ENCODE assay signal across 26 cellular contexts in the genomic region with DNA sequence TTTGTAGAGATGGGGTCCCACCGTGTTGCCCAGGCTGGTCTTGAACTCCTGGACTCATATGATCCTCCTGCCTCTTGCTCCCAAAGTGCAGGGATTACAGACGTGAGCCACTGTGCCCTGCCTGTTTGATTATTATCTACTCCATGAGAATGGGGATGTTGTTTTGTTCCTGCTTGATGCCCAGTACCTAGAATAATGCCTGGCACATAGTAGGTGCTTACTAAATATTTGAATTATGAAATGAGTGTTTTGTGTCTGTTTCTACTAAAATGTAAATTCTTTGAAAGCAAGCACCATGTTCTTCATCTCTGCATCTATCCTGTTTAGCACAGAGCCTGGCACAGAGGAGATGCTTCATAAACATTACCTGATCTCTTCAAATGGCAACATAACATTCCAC. TPM values are rescaled to one million over a fixed set of nuclear protein-coding genes. Genes with fewer than 3 reads are reported as not detected.
A peak's percentile ranks its signal among the peaks of the same experiment; 100 is the strongest.
DNase-seq lines count a peak whose midpoint lies in the region; ATAC-seq, FAIRE-seq and TF ChIP-seq lines count a peak whose summit lies in the region.
"Had no signal": no experiment of that assay in that cellular context is flagged by ENCODE, and none has a peak within 500 bp of the region (broad histone marks: within the 10 kb centered on the region; RNA-seq: fewer than 3 reads in every experiment).

No MANE protein-coding gene starts in this region.

- no peak for TF ChIP-seq EP300 in K562 (IDR thresholded peaks at IDR 0.05; ENCODE audit: low read length)

- 0% methylated on average over 2 of the region's 2 CpGs for WGBS in K562 (ENCODE audit: insufficient coverage, low coverage, missing lambda C conversion rate)

- peaks cover 0 to 6% of the 10 kb centered on the region in 2 experiments; a peak in 1 of 5 replicates for H3K4me1 ChIP-seq in K562 (replicated peaks in 1 of 2; ENCODE audit: control insufficient read depth in 2 of 2, insufficient read depth in 2 of 2, low read length in 2 of 2)
- H3K4me1 ChIP-seq: BE2C, BLaER1 had no signal

- no peak overlapping the region for H2AFZ ChIP-seq in K562 (ENCODE audit: low read depth, low read length)

- no TSS peak for BruUV-seq in K562 (replicated peaks; lab: Mats Ljungman, UMichigan)

- TF ChIP-seq RAD21 in K562 (CRISPR knock-in tag; conservative IDR thresholded peaks at IDR 0.05 in 1 of 2, IDR thresholded peaks at IDR 0.05 in 1 of 2): no peak

- H3K4me2 ChIP-seq in K562 (ENCODE audit: insufficient read depth, low read length): no peak overlapping the region
- H3K4me2 ChIP-seq: BLaER1 had no signal

- TF ChIP-seq POLR2A in K562 (conservative IDR thresholded peaks at IDR 0.05): no peak

- H3K79me2 ChIP-seq in K562 (ENCODE audit: control insufficient read depth, insufficient read depth, low read length): no peaks in the 10 kb centered on the region

- peaks cover 8% of the 10 kb centered on the region for H3K4me1 Mint-ChIP-seq in osteocyte (ENCODE audit: unreplicated experiment)
- H3K4me1 Mint-ChIP-seq: CD14-positive monocyte; CD4-positive, alpha-beta memory T cell; CD8-positive, alpha-beta memory T cell had no signal

- no peaks in the 10 kb centered on the region for H4K20me1 ChIP-seq in K562 (replicated peaks; ENCODE audit: control insufficient read depth, insufficient read depth, low read length)
- H4K20me1 ChIP-seq: BLaER1 had no signal

- H3K9ac ChIP-seq in K562 (ENCODE audit: insufficient read depth in 1 of 2, low read depth in 2 of 2, low read length in 2 of 2): no peak overlapping the region
- H3K9ac ChIP-seq: BLaER1 had no signal

- TF ChIP-seq CTCF in K562 (IDR thresholded peaks at IDR 0.05 in 2 of 3, conservative IDR thresholded peaks at IDR 0.05 in 1 of 3; ENCODE audit: insufficient read depth in 2 of 3, low read depth in 1 of 3, low read length in 3 of 3): no peak
- no peak for TF ChIP-seq CTCF in osteocyte (IDR thresholded peaks at IDR 0.05)

- in situ Hi-C loops in K562 (cut with MboI): no loop called here

- peak; percentile 12 for DNase-seq in cardiac septum (ENCODE audit: low spot score)
- no peak for DNase-seq in Right ventricle myocardium inferior (ENCODE audit: missing footprints)
- DNase-seq in K562 (ENCODE audit: extremely low read depth in 1 of 4, low spot score in 3 of 4): no peak
- peak; percentile 40 for DNase-seq in osteocyte (ENCODE audit: extremely low spot score, unreplicated experiment)
- DNase-seq: 8988T; ACHN; BE2C; C1 segment of cervical spinal cord; CD4-positive, alpha-beta memory T cell; CD4-positive, CD25-positive, alpha-beta regulatory T cell; CD8-positive, alpha-beta memory T cell; COR-L47; DMS 273 treated with DMSO at 0.1 percent for 48 hours; DMS153; DMS53; DMS79; DND-41; EL; GDM1 had no signal

- peaks cover 6 to 29% of the 10 kb centered on the region in 2 experiments; a peak in 3 of 5 replicates for H3K27me3 ChIP-seq in K562 (ENCODE audit: control insufficient read depth in 2 of 2, insufficient read depth in 2 of 2, low read length in 2 of 2)
- H3K27me3 ChIP-seq: BE2C, BLaER1 had no signal

- CTCF ChIA-PET in K562 (lab: Yijun Ruan, JAX; ENCODE audit: low intra/inter-chr PET ratio): no interaction called here

- FAIRE-seq in K562 (lab: Jason Lieb, UNC): no peak
- FAIRE-seq: A204.1, GM12878, GM12892, GM18507 had no signal

- no peaks in the 10 kb centered on the region for H3K36me3 Mint-ChIP-seq in osteocyte (ENCODE audit: unreplicated experiment)
- H3K36me3 Mint-ChIP-seq: CD14-positive monocyte; CD4-positive, alpha-beta memory T cell; CD4-positive, CD25-positive, alpha-beta regulatory T cell; CD8-positive, alpha-beta memory T cell had no signal

- no peak overlapping the region for H3K4me3 ChIP-seq in K562
- H3K4me3 ChIP-seq: BLaER1, GM12878 had no signal

- H3K27ac Mint-ChIP-seq in osteocyte (ENCODE audit: unreplicated experiment): no peak overlapping the region
- H3K27ac Mint-ChIP-seq: CD14-positive monocyte; CD4-positive, alpha-beta memory T cell; CD4-positive, CD25-positive, alpha-beta regulatory T cell; CD8-positive, alpha-beta memory T cell had no signal

- ATAC-seq in Right ventricle myocardium inferior: no peak
- no peak for ATAC-seq in K562
- no peak for ATAC-seq in HG03280 (IDR thresholded peaks at IDR 0.05; ENCODE audit: unreplicated experiment)
- ATAC-seq: GM12878 had no signal

- no peaks in the 10 kb centered on the region for H3K9me3 Mint-ChIP-seq in osteocyte (ENCODE audit: unreplicated experiment)

- H3K27ac ChIP-seq in K562 (ENCODE audit: extremely low read depth, low read depth, low read length): no peak overlapping the region
- H3K27ac ChIP-seq: BLaER1 had no signal

- H3K27me3 Mint-ChIP-seq in osteocyte (ENCODE audit: unreplicated experiment): no peaks in the 10 kb centered on the region
- H3K27me3 Mint-ChIP-seq: CD4-positive, alpha-beta memory T cell had no signal

- intact Hi-C loops in cardiac septum (cut with DNase I): no loop called here
- intact Hi-C loops in Right ventricle myocardium inferior (cut with DNase I): no loop called here
- intact Hi-C loops in K562 (cut with micrococcal nuclease): no loop called here

- no peaks in the 10 kb centered on the region for H3K9me1 ChIP-seq in K562 (ENCODE audit: control insufficient read depth, insufficient read depth, low read length)

- no peaks in the 10 kb centered on the region for H3K36me3 ChIP-seq in K562 (ENCODE audit: control insufficient read depth, insufficient read depth, low read length)
- H3K36me3 ChIP-seq: BE2C, BLaER1 had no signal

- POLR2A ChIA-PET in K562 (lab: Yijun Ruan, JAX): interaction anchor here (0.9 kb wide), 1 partner anchor 8 kb away, joined by 3 read pairs; no protein-coding TSS in a partner anchor

- H3K4me3 Mint-ChIP-seq in osteocyte (ENCODE audit: unreplicated experiment): no peak overlapping the region
- H3K4me3 Mint-ChIP-seq: CD14-positive monocyte; CD4-positive, alpha-beta memory T cell; CD4-positive, CD25-positive, alpha-beta regulatory T cell; CD8-positive, alpha-beta memory T cell had no signal

- no peaks in the 10 kb centered on the region for H3K9me3 ChIP-seq in K562 (replicated peaks; ENCODE audit: control insufficient read depth, insufficient read depth, low read depth, low read length)
- H3K9me3 ChIP-seq: BE2C, BLaER1 had no signal

TF ChIP-seq in K562, 482 proteins besides CTCF, POLR2A, EP300 and RAD21:
- TF ChIP-seq ZKSCAN1 (IDR thresholded peaks at IDR 0.05; ENCODE audit: low read depth, low read length) (peak; percentile 71; the same call in 1 of the 2 replicates), CREM (IDR thresholded peaks at IDR 0.05; ENCODE audit: low read depth) (no peak)
- TF ChIP-seq, protein P1, sequence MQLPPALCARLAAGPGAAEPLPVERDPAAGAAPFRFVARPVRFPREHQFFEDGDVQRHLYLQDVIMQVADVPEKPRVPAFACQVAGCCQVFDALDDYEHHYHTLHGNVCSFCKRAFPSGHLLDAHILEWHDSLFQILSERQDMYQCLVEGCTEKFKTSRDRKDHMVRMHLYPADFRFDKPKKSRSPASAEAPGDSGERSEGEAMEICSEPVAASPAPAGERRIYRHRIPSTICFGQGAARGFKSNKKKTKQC (CRISPR knock-in tag; IDR thresholded peaks at IDR 0.05): no peak

RNA-seq across cellular contexts. Expression of a gene that starts 40.9 kb away (rescaled TPM):
- total RNA-seq in cardiac septum (4.3 TPM), Right ventricle myocardium inferior (4.3 TPM), K562 (2014; rRNA removed) (6.9 and 7.8 TPM in 2 replicates), K562 (2014; rRNA removed; fragmentation: Illumina TruSeq; extraction: Trizol) (3.1 and 3.2 TPM in 2 replicates), K562 (2015; rRNA removed; fragmentation: Illumina TruSeq; extraction: Trizol) (5.0 and 5.1 TPM in 2 replicates), K562 (2021) (9.5 and 11.2 TPM in 2 replicates), osteocyte (25.4 and 26.0 TPM in 2 replicates)
- 23.2 and 45.5 TPM in 2 replicates for total RNA-seq in K562 (2011; cell fraction: chromatin; rRNA removed; ENCODE audit: low replicate concordance)
- 23.9 and 27.2 TPM in 2 replicates for total RNA-seq in K562 (2011; cell fraction: nucleolus; rRNA removed)
- total RNA-seq in K562 (2011; cell fraction: nucleoplasm; rRNA removed): 21.1 and 22.8 TPM in 2 replicates
- polyA plus RNA-seq in K562 (2011; rRNA removed) (8.9 and 10.0 TPM in 2 replicates), K562 (2014; fragmentation: Illumina TruSeq; extraction: Trizol) (5.1 and 5.4 TPM in 2 replicates), K562 (2014; fragmentation: Nextera tagmentation; extraction: Ambion mirVana) (1 to 10 TPM in 1 of 2 experiments, under 1 TPM in 1; 0.66 to 1.4 TPM), K562 (2014; rRNA removed) (9.3 and 10.2 TPM in 2 replicates)
- polyA plus RNA-seq in K562 (2011; cell fraction: cytosol; rRNA removed): 9.5 and 9.8 TPM in 2 replicates
- polyA plus RNA-seq in K562 (2011; cell fraction: nucleus; rRNA removed): 42.7 and 51.9 TPM in 2 replicates
- 4.8 and 8.8 TPM in 2 replicates for polyA plus RNA-seq in K562 (2012)
- polyA minus RNA-seq in K562 (2011; rRNA and poly(A)+ RNA removed): 4.7 and 5.2 TPM in 2 replicates
- 4.0 and 4.6 TPM in 2 replicates for polyA minus RNA-seq in K562 (2011; cell fraction: cytosol; rRNA and poly(A)+ RNA removed)
- polyA minus RNA-seq in K562 (2011; cell fraction: nucleus; rRNA and poly(A)+ RNA removed): 9.8 and 14.9 TPM in 2 replicates

Comparison
In these comparisons a context has a peak if more than half of its experiments do, and no peak if none do; other contexts are left out.
1. DNase-seq: peak in cardiac septum (single experiment) and osteocyte (single experiment); none in Right ventricle myocardium inferior (single experiment) and K562 (0 of 4).